ENCODE assay signal across 13 cellular contexts in genomic region chr4:7342223-7342576, GRCh38.
"Had no signal": no experiment of that assay in that cellular context is flagged by ENCODE, and none has a peak within 500 bp of the region (broad histone marks: within the 10 kb centered on the region; RNA-seq: fewer than 3 reads in every experiment).

No MANE protein-coding gene starts in this region.

- H3K4me1 ChIP-seq: right atrium auricular region, testis had no signal

- H3K27ac ChIP-seq: right atrium auricular region, testis had no signal

- DNase-seq: activated CD4-positive, alpha-beta T cell treated with anti-CD3 and anti-CD28 coated beads, Interleukin-2, amount 10 ng/mL, durations not matched to agents 24 days and 14 days; activated CD8-positive, alpha-beta memory T cell treated with anti-CD3 and anti-CD28 coated beads, Interleukin-2, amount 50 U/mL, for 4 hours; activated effector memory CD4-positive, alpha-beta T cell treated with Interleukin-2 at 50 U/mL for 16 hours; activated naive CD4-positive, alpha-beta T cell treated with anti-CD3 and anti-CD28 coated beads, Interleukin-2, amount 10 ng/mL, durations not matched to agents 7 days and 5 days; activated naive CD8-positive, alpha-beta T cell treated with anti-CD3 and anti-CD28 coated beads, Interleukin-2, amount 50 U/mL, for 24 hours; activated T-cell treated with anti-CD3 and anti-CD28 coated beads, Interleukin-2, amount 50 U/mL, for 48 hours; mesendoderm; stimulated activated naive CD8-positive, alpha-beta T cell treated with anti-CD3 and anti-CD28 coated beads, Interleukin-15, amount 100 ng/mL, for 72 hours; T1000; testis had no signal

- H3K4me3 ChIP-seq: right atrium auricular region, testis had no signal

- H3K27me3 ChIP-seq: right atrium auricular region, testis had no signal

- H3K36me3 ChIP-seq: right atrium auricular region had no signal

- ATAC-seq: activated naive CD8-positive, alpha-beta T cell treated with anti-CD3 and anti-CD28 coated beads, Interleukin-2, amount 50 U/mL, for 24 hours; naive thymus-derived CD8-positive, alpha-beta T cell; SK-N-SH treated with all-trans-retinoic acid at 6 μM for 48 hours; stimulated activated naive CD8-positive, alpha-beta T cell treated with anti-CD3 and anti-CD28 coated beads, Interleukin-15, amount 100 ng/mL, for 72 hours had no signal

- H3K9me3 ChIP-seq: testis had no signal
